In genomic region chr2:219294356-219295351, GRCh38 we compare ENCODE assay signal across 1 cellular context.
TF ChIP-seq lines count a peak whose summit lies in the region.

No MANE protein-coding gene starts in this region.

TF ChIP-seq in K562, 482 proteins besides CTCF, POLR2A, EP300 and RAD21 (continues in another document):
- TF ChIP-seq ZEB2 (IDR thresholded peaks at IDR 0.05) (peak; percentile 61; the same call in 1 of the 2 replicates), HMGXB4 (CRISPR knock-in tag; IDR thresholded peaks at IDR 0.05) (peak; percentile 91), CREB1 (IDR thresholded peaks at IDR 0.05) (peak; percentile 16; the same call in 1 of the 2 replicates), CREB1 (CRISPR knock-in tag; IDR thresholded peaks at IDR 0.05) (peak; percentile 69), BCL6 (CRISPR knock-in tag; IDR thresholded peaks at IDR 0.05) (no peak), SMARCB1 (IDR thresholded peaks at IDR 0.05; ENCODE audit: insufficient read length, low read depth) (no peak), ZKSCAN8 (CRISPR knock-in tag; IDR thresholded peaks at IDR 0.05) (no peak), TSC22D4 (tag; IDR thresholded peaks at IDR 0.05) (no peak), HBP1 (CRISPR knock-in tag; IDR thresholded peaks at IDR 0.05) (0 out of 2 replicates have a peak, but pooled peaks have one; percentile 44), AFF1 (IDR thresholded peaks at IDR 0.05; ENCODE audit: low read depth in 1 of 2, partially characterized antibody in 2 of 2) (no peak), DDX20 (tag; IDR thresholded peaks at IDR 0.05; ENCODE audit: low read depth) (no peak), TCF3 (CRISPR knock-in tag; IDR thresholded peaks at IDR 0.05) (peak; percentile 23; the same call in 1 of the 2 replicates), ZNF436 (CRISPR knock-in tag; IDR thresholded peaks at IDR 0.05) (no peak), LCOR (CRISPR knock-in tag; IDR thresholded peaks at IDR 0.05) (0 out of 2 replicates have a peak, but pooled peaks have one; percentile 11), BRF2 (IDR thresholded peaks at IDR 0.05; ENCODE audit: borderline replicate concordance, insufficient read depth, insufficient read length) (no peak), JUNB (CRISPR knock-in tag; conservative IDR thresholded peaks at IDR 0.05) (no peak), HMGN3 (IDR thresholded peaks at IDR 0.05; ENCODE audit: borderline replicate concordance, extremely low read depth, insufficient read length, low read depth, low read length) (peak; percentile 43), CAMTA2 (CRISPR knock-in tag; conservative IDR thresholded peaks at IDR 0.05) (no peak), SREBF2 (CRISPR knock-in tag; IDR thresholded peaks at IDR 0.05) (no peak), FOXA3 (CRISPR knock-in tag; conservative IDR thresholded peaks at IDR 0.05 in 1 of 2, IDR thresholded peaks at IDR 0.05 in 1 of 2) (peak in 1 of 2 experiments; percentile 20; a peak in 1 of 4 replicates), L3MBTL2 (IDR thresholded peaks at IDR 0.05) (peak; percentile 88), SNRNP70 (optimal IDR thresholded peaks at IDR 0.05; ENCODE audit: low read depth, low read length) (no peak), MCM3 (IDR thresholded peaks at IDR 0.05) (no peak), CHD4 (IDR thresholded peaks at IDR 0.05; ENCODE audit: insufficient read depth, insufficient replicate concordance, low read depth, low read length, poor library complexity, severe bottlenecking) (no peak), DPF2 (IDR thresholded peaks at IDR 0.05) (peak; percentile 22; the same call in 1 of the 2 replicates), POLR2AphosphoS2 (IDR thresholded peaks at IDR 0.05; ENCODE audit: low read length) (no peak), POLR3G (IDR thresholded peaks at IDR 0.05; ENCODE audit: extremely low read depth, insufficient read length, insufficient replicate concordance) (no peak), AFF4 (CRISPR knock-in tag; IDR thresholded peaks at IDR 0.05) (0 out of 2 replicates have a peak, but pooled peaks have one; percentile 55), DNMT1 (IDR thresholded peaks at IDR 0.05) (no peak), CXXC5 (CRISPR knock-in tag; IDR thresholded peaks at IDR 0.05) (peak; percentile 93), ZNF780A (CRISPR knock-in tag; IDR thresholded peaks at IDR 0.05) (no peak), ELF2 (CRISPR knock-in tag; IDR thresholded peaks at IDR 0.05) (peak; percentile 88), RBM17 (IDR thresholded peaks at IDR 0.05; ENCODE audit: borderline replicate concordance, low read depth, low read length) (no peak), RNF219 (CRISPR knock-in tag; IDR thresholded peaks at IDR 0.05) (no peak), SIN3B (IDR thresholded peaks at IDR 0.05; ENCODE audit: low read depth) (0 out of 2 replicates have a peak, but pooled peaks have one; percentile 50), GATAD2A (IDR thresholded peaks at IDR 0.05) (0 out of 2 replicates have a peak, but pooled peaks have one; percentile 32), CEBPZ (IDR thresholded peaks at IDR 0.05; ENCODE audit: borderline replicate concordance, low read depth, low read length) (no peak), RBM22 (IDR thresholded peaks at IDR 0.05; ENCODE audit: low read depth, low read length, poor library complexity, severe bottlenecking) (no peak), ZNF583 (CRISPR knock-in tag; IDR thresholded peaks at IDR 0.05) (no peak), ZNF76 (CRISPR knock-in tag; IDR thresholded peaks at IDR 0.05; ENCODE audit: borderline replicate concordance) (no peak), E2F8 (IDR thresholded peaks at IDR 0.05; ENCODE audit: low read depth, partially characterized antibody) (no peak), PRPF4 (IDR thresholded peaks at IDR 0.05; ENCODE audit: insufficient read depth, low read depth, low read length, poor library complexity, severe bottlenecking) (no peak)
